In genomic region chr9:121197135-121197534, GRCh38 we compare ENCODE assay signal across 12 cellular contexts. TPM values are rescaled to one million over a fixed set of nuclear protein-coding genes. Genes with fewer than 3 reads are reported as not detected.
DNase-seq lines count a peak whose midpoint lies in the region; ATAC-seq and TF ChIP-seq lines count a peak whose summit lies in the region.
"Had no signal": no experiment of that assay in that cellular context is flagged by ENCODE, and none has a peak within 500 bp of the region (broad histone marks: within the 10 kb centered on the region; RNA-seq: fewer than 3 reads in every experiment).

No MANE protein-coding gene starts in this region.

- peaks cover 8% of the 10 kb centered on the region for H4K20me1 ChIP-seq in fibroblast of lung (ENCODE audit: control insufficient read depth, extremely low read depth, insufficient read depth, low read length)

- H3K9ac ChIP-seq in SK-N-MC (ENCODE audit: insufficient read length) (no peak overlapping the region), fibroblast of lung (ENCODE audit: insufficient read depth, low read length) (no peak overlapping the region)

- peak overlapping the region; percentile 31 for H3K4me3 Mint-ChIP-seq in stimulated activated effector memory CD8-positive, alpha-beta T cell treated with anti-CD3 and anti-CD28 coated beads, Interleukin-12 subunit alpha, Interleukin-12 subunit beta, amount 100 ng/mL, for 72 hours

- H3K36me3 Mint-ChIP-seq in stimulated activated effector memory CD8-positive, alpha-beta T cell treated with anti-CD3 and anti-CD28 coated beads, Interleukin-12 subunit alpha, Interleukin-12 subunit beta, amount 100 ng/mL, for 72 hours: peaks cover 31% of the 10 kb centered on the region

- no peak overlapping the region for H2AFZ ChIP-seq in fibroblast of lung (ENCODE audit: low read length)

- in situ Hi-C loops in GM13977 (cut with MboI; ENCODE audit: low pct_unique_long_range_greater_than_20kb, low sequenced_read_pairs, unreplicated experiment): no loop called here

- DNase-seq in left ventricle myocardium inferior (no peak), cardiac septum (ENCODE audit: low spot score) (no peak), SK-N-MC (ENCODE audit: low read depth, low spot score) (no peak), fibroblast of lung (ENCODE audit: low read depth in 2 of 2) (no peak), GM13977 (ENCODE audit: low spot score) (no peak), EL (no peak)
- no peak for DNase-seq in stimulated activated effector memory CD8-positive, alpha-beta T cell treated with anti-CD3 and anti-CD28 coated beads, Interleukin-12 subunit alpha, Interleukin-12 subunit beta, amount 100 ng/mL, for 72 hours (ENCODE audit: low spot score in 2 of 2)
- DNase-seq: NCI-H1436; NCI-H526; stimulated activated CD4-positive, alpha-beta T cell treated with anti-CD3 and anti-CD28 coated beads, Interleukin-4, amount 100 ng/mL, for 24 hours; stimulated activated naive CD4-positive, alpha-beta T cell had no signal

- peak overlapping the region; percentile 60 for H3K27ac Mint-ChIP-seq in stimulated activated effector memory CD8-positive, alpha-beta T cell treated with anti-CD3 and anti-CD28 coated beads, Interleukin-12 subunit alpha, Interleukin-12 subunit beta, amount 100 ng/mL, for 72 hours

- H3K4me2 ChIP-seq in fibroblast of lung (ENCODE audit: extremely low read depth, insufficient read depth, low read length): peak overlapping the region; percentile 21

- H3K27me3 ChIP-seq in left ventricle myocardium inferior (ENCODE audit: low read depth): no peaks in the 10 kb centered on the region
- no peaks in the 10 kb centered on the region for H3K27me3 ChIP-seq in fibroblast of lung (ENCODE audit: control insufficient read depth, insufficient read depth, low read length)

- H3K9me3 Mint-ChIP-seq in stimulated activated effector memory CD8-positive, alpha-beta T cell treated with anti-CD3 and anti-CD28 coated beads, Interleukin-12 subunit alpha, Interleukin-12 subunit beta, amount 100 ng/mL, for 72 hours: no peaks in the 10 kb centered on the region

- ATAC-seq in stimulated activated effector memory CD8-positive, alpha-beta T cell treated with anti-CD3 and anti-CD28 coated beads, Interleukin-12 subunit alpha, Interleukin-12 subunit beta, amount 100 ng/mL, for 72 hours: no peak
- ATAC-seq in GM21619 (IDR thresholded peaks at IDR 0.05; ENCODE audit: unreplicated experiment): no peak

- no peaks in the 10 kb centered on the region for H3K36me3 ChIP-seq in left ventricle myocardium inferior
- peaks cover 2% of the 10 kb centered on the region; the same call in 1 of the 2 replicates for H3K36me3 ChIP-seq in SK-N-MC (ENCODE audit: insufficient read depth, low read length)
- H3K36me3 ChIP-seq in fibroblast of lung (ENCODE audit: control insufficient read depth, insufficient read depth, low read length): no peaks in the 10 kb centered on the region

- H3K79me2 ChIP-seq in fibroblast of lung (ENCODE audit: control insufficient read depth, insufficient read depth, low read length): peaks cover 95% of the 10 kb centered on the region

- H3K4me1 ChIP-seq in left ventricle myocardium inferior (peaks cover 96% of the 10 kb centered on the region), fibroblast of lung (ENCODE audit: control insufficient read depth, extremely low read depth, insufficient read depth, low read length) (peaks cover 6% of the 10 kb centered on the region)

- peaks cover 67% of the 10 kb centered on the region for H3K4me1 Mint-ChIP-seq in stimulated activated effector memory CD8-positive, alpha-beta T cell treated with anti-CD3 and anti-CD28 coated beads, Interleukin-12 subunit alpha, Interleukin-12 subunit beta, amount 100 ng/mL, for 72 hours

- H3K27ac ChIP-seq in left ventricle myocardium inferior (replicated peaks) (no peak overlapping the region), SK-N-MC (0 out of 2 replicates have a peak overlapping the region, but pooled peaks have one; percentile 15), fibroblast of lung (ENCODE audit: insufficient read depth, low read length) (no peak overlapping the region)

- no peaks in the 10 kb centered on the region for H3K9me3 ChIP-seq in left ventricle myocardium inferior (replicated peaks)
- no peaks in the 10 kb centered on the region for H3K9me3 ChIP-seq in SK-N-MC (ENCODE audit: low read depth, low read length)
- H3K9me3 ChIP-seq in fibroblast of lung (ENCODE audit: control insufficient read depth, insufficient read depth, low read depth, low read length): no peaks in the 10 kb centered on the region

- H3K4me3 ChIP-seq in left ventricle myocardium inferior (peak overlapping the region; percentile 1), SK-N-MC (no peak overlapping the region), fibroblast of lung (replicated peaks in 1 of 4; ENCODE audit: control extremely low read depth in 1 of 4, insufficient read depth in 1 of 4, low read depth in 3 of 4, low read length in 4 of 4) (peak overlapping the region in 1 of 4 experiments; percentile 7)

- intact Hi-C loops in left ventricle myocardium inferior (cut with micrococcal nuclease): no loop called here
- intact Hi-C loops in cardiac septum (cut with DNase I): no loop called here

- TF ChIP-seq CTCF in left ventricle myocardium inferior (IDR thresholded peaks at IDR 0.05; ENCODE audit: borderline replicate concordance) (peak; percentile 14), fibroblast of lung (conservative IDR thresholded peaks at IDR 0.05 in 1 of 2, IDR thresholded peaks at IDR 0.05 in 1 of 2; ENCODE audit: low read depth in 1 of 2, low read length in 2 of 2) (no peak), GM13977 (IDR thresholded peaks at IDR 0.05; ENCODE audit: extremely low read depth, insufficient read depth, missing control alignments) (no peak)

RNA-seq across cellular contexts. Expression of gene RAB14, which starts 4.5 kb away (rescaled TPM):
- 51.3 TPM for total RNA-seq in left ventricle myocardium inferior
- 49.9 TPM for total RNA-seq in cardiac septum
- 18.5 and 29.1 TPM in 2 replicates for total RNA-seq in fibroblast of lung
- 46.6 and 52.3 TPM in 2 replicates for polyA plus RNA-seq in fibroblast of lung
- polyA plus RNA-seq in fibroblast of lung (2012): 43.0 and 49.0 TPM in 2 replicates
- 6.4 and 6.7 TPM in 2 replicates for polyA minus RNA-seq in fibroblast of lung (ENCODE audit: low replicate concordance)
